In the genomic region with DNA sequence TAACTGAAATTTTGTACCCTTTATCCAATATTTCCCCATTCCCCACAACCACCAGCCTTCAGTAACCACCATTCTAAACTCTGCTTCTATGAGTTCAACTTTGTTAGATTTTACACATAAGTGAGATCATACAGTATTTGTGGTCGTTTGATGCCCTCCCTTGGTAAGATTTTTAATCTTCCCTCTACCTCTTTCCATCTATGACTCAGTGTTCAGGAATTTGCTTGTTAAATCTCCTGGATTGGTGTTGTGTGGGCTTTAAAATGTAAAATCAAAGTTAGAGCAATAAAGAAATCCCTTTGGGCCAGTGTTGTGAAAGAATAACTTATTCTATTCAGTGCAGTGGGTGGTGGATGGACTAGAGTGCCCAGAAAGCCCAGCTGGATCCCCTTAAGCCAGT, we compare ENCODE assay signal across 12 cellular contexts. TPM values are rescaled to one million over a fixed set of nuclear protein-coding genes. Genes with fewer than 3 reads are reported as not detected.
DNase-seq lines count a peak whose midpoint lies in the region; ATAC-seq and TF ChIP-seq lines count a peak whose summit lies in the region.
"Had no signal": no experiment of that assay in that cellular context is flagged by ENCODE, and none has a peak within 500 bp of the region (broad histone marks: within the 10 kb centered on the region; RNA-seq: fewer than 3 reads in every experiment).

No MANE protein-coding gene starts in this region.

- H3K27ac ChIP-seq in RWPE2 (ENCODE audit: poor library complexity, severe bottlenecking) (no peak overlapping the region), Karpas-422 (ENCODE audit: low read length) (no peak overlapping the region)

- H2AFZ ChIP-seq in Karpas-422 (ENCODE audit: low read length): no peak overlapping the region

- TF ChIP-seq CTCF in RWPE2 (IDR thresholded peaks at IDR 0.05; ENCODE audit: poor library complexity, severe bottlenecking) (peak; percentile 36), epithelial cell of proximal tubule (conservative IDR thresholded peaks at IDR 0.05; ENCODE audit: low read depth, low read length) (no peak)

- H3K4me2 ChIP-seq in Karpas-422 (ENCODE audit: low read depth, low read length, poor library complexity, severe bottlenecking): no peak overlapping the region

- no peaks in the 10 kb centered on the region for H3K9me2 ChIP-seq in Karpas-422 (replicated peaks; ENCODE audit: insufficient read depth, low read length)

- DNase-seq in HAP-1 (ENCODE audit: low spot score in 2 of 2) (peak; percentile 51 to 77), RWPE2 (ENCODE audit: low spot score) (no peak), epithelial cell of proximal tubule (ENCODE audit: low read depth) (peak; percentile 15), renal cortical epithelial cell (ENCODE audit: low read depth) (peak; percentile 82), Karpas-422 (no peak), cerebellum (ENCODE audit: low spot score) (no peak)
- DNase-seq in activated T-cell treated with anti-CD3 and anti-CD28 coated beads, Interleukin-2, amount 50 U/mL, for 1 hour: no peak
- DNase-seq: activated B cell treated with CpG ODN at 0.5 μM for 24 hours; dermis blood vessel endothelial cell; NCI-H1092 treated with DMSO at 0.1 percent for 48 hours; stimulated activated naive CD4-positive, alpha-beta T cell had no signal

- no peaks in the 10 kb centered on the region for H3K36me3 ChIP-seq in HAP-1 (replicated peaks)
- no peaks in the 10 kb centered on the region for H3K36me3 ChIP-seq in RWPE2 (ENCODE audit: low read depth)
- no peaks in the 10 kb centered on the region for H3K36me3 ChIP-seq in Karpas-422 (ENCODE audit: insufficient read depth, low read length)

- H3K27me3 ChIP-seq in HAP-1 (ENCODE audit: low read depth): no peaks in the 10 kb centered on the region
- no peaks in the 10 kb centered on the region for H3K27me3 ChIP-seq in RWPE2 (ENCODE audit: insufficient read depth, poor library complexity, severe bottlenecking)
- no peaks in the 10 kb centered on the region for H3K27me3 ChIP-seq in Karpas-422 (ENCODE audit: low read length)

- peaks cover 3% of the 10 kb centered on the region for H3K4me1 ChIP-seq in HAP-1
- no peaks in the 10 kb centered on the region for H3K4me1 ChIP-seq in RWPE2 (ENCODE audit: insufficient read depth, poor library complexity, severe bottlenecking)
- H3K4me1 ChIP-seq in Karpas-422 (ENCODE audit: low read length): no peaks in the 10 kb centered on the region

- in situ Hi-C loops in HAP-1 (cut with MboI; ENCODE audit: low sequenced_read_pairs): no loop called here

- no peak overlapping the region for H3K9ac ChIP-seq in Karpas-422 (ENCODE audit: low read length)

- no peaks in the 10 kb centered on the region for H3K79me2 ChIP-seq in Karpas-422 (ENCODE audit: low read length)

- ATAC-seq in RWPE2 (ENCODE audit: low read depth): peak; percentile 76
- ATAC-seq: natural killer cell treated with Interleukin-12 subunit alpha and Interleukin-12 subunit beta and Interleukin-15 and Interleukin-18, amount 100 ng/mL, for 72 hours had no signal

- no peaks in the 10 kb centered on the region for H4K20me1 ChIP-seq in Karpas-422 (ENCODE audit: insufficient read depth, low read depth, low read length)

- H3K4me3 ChIP-seq in HAP-1 (no peak overlapping the region), RWPE2 (ENCODE audit: severe bottlenecking) (no peak overlapping the region), epithelial cell of proximal tubule (ENCODE audit: low read depth, low read length) (no peak overlapping the region), Karpas-422 (ENCODE audit: low read length) (no peak overlapping the region)

- H3K9me3 ChIP-seq in HAP-1 (no peaks in the 10 kb centered on the region), RWPE2 (ENCODE audit: severe bottlenecking) (no peaks in the 10 kb centered on the region), Karpas-422 (ENCODE audit: low read length) (no peaks in the 10 kb centered on the region)

RNA-seq across cellular contexts. Expression of a gene that starts 37.4 kb away (rescaled TPM):
- total RNA-seq in epithelial cell of proximal tubule (5.3 and 5.4 TPM in 2 replicates), renal cortical epithelial cell (5.9 and 19.5 TPM in 2 replicates), cerebellum (17.9 TPM)
- total RNA-seq in Karpas-422 (2014; rRNA removed; shearing (Covaris generic); ENCODE audit: low replicate concordance): 0.79 TPM in 1 of 2 replicates, not detected in the other
- total RNA-seq: activated B cell treated with CpG ODN at 0.5 μM for 24 hours; natural killer cell treated with Interleukin-12 subunit alpha and Interleukin-12 subunit beta and Interleukin-15 and Interleukin-18, amount 100 ng/mL, for 72 hours had no signal

Comparison
In these comparisons a context has a peak if more than half of its experiments do, and no peak if none do; other contexts are left out.
1. DNase-seq: peak in HAP-1 (2 of 2), epithelial cell of proximal tubule (single experiment) and renal cortical epithelial cell (single experiment); none in RWPE2 (single experiment), Karpas-422 (single experiment), activated T-cell treated with anti-CD3 and anti-CD28 coated beads, Interleukin-2, amount 50 U/mL, for 1 hour (single experiment) and cerebellum (single experiment).